In the genomic region with DNA sequence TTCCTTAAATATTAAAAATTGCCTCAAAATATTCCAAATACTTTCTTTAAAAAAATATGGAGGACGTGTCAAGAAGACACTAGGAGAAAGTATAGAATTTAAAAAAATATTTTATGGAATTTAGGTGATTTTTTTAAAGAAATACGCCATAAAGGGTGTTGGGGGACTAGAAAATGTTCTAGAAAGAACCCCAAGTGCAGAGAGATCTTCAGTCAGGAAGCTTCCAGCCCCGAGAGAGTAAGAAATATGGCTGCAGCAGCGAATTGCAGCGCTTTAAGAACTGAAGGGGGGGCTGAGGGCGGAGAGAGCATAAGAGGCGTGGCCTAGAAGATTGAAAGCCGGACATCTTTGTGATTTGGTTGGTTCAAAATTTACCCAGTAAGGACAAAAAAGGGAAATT, we compare ENCODE assay signal across 10 cellular contexts. TPM values are rescaled to one million over a fixed set of nuclear protein-coding genes. Genes with fewer than 3 reads are reported as not detected.
DNase-seq lines count a peak whose midpoint lies in the region; ATAC-seq lines count a peak whose summit lies in the region.
"Had no signal": no experiment of that assay in that cellular context is flagged by ENCODE, and none has a peak within 500 bp of the region (broad histone marks: within the 10 kb centered on the region; RNA-seq: fewer than 3 reads in every experiment).

A gene (minus strand): TSS at position 248 of the 400 bp plus-strand sequence.

- no peak within 1 kb of the TSS for H3K4me3 Mint-ChIP-seq in activated T-cell treated with anti-CD3 and anti-CD28 coated beads, Interleukin-2, amount 50 U/mL, for 4 hours
- H3K4me3 Mint-ChIP-seq: activated naive CD8-positive, alpha-beta T cell treated with anti-CD3 and anti-CD28 coated beads, Interleukin-2, amount 10 ng/mL, durations not matched to agents 7 days and 5 days had no signal

- ATAC-seq in left cardiac atrium (peak in 1 of 2 donors; percentile 53), Right ventricle myocardium inferior (no peak), HG02970 (IDR thresholded peaks at IDR 0.05; ENCODE audit: low FRiP score, unreplicated experiment) (no peak), left lobe of liver (no peak)
- ATAC-seq in activated T-cell treated with anti-CD3 and anti-CD28 coated beads, Interleukin-2, amount 50 U/mL, for 4 hours = peak in 1 of 2 donors; percentile 11
- ATAC-seq: HCT116 had no signal

- no peaks in the 10 kb centered on the region for H3K36me3 Mint-ChIP-seq in activated T-cell treated with anti-CD3 and anti-CD28 coated beads, Interleukin-2, amount 50 U/mL, for 4 hours (ENCODE audit: insufficient read depth)
- H3K36me3 Mint-ChIP-seq: activated naive CD8-positive, alpha-beta T cell treated with anti-CD3 and anti-CD28 coated beads, Interleukin-2, amount 10 ng/mL, durations not matched to agents 7 days and 5 days had no signal

- no peaks in the 10 kb centered on the region for H3K4me1 Mint-ChIP-seq in activated T-cell treated with anti-CD3 and anti-CD28 coated beads, Interleukin-2, amount 50 U/mL, for 4 hours (ENCODE audit: low read depth)

- intact Hi-C loops in left cardiac atrium (cut with DNase I) (loop anchor here (5.0 to 10.0 kb wide), 2 partner anchors 492 to 695 kb away; no protein-coding TSS in a partner anchor), Right ventricle myocardium inferior (cut with DNase I) (loop anchor here (10.0 kb wide), 1 partner anchor 692 kb away; no protein-coding TSS in a partner anchor)

- no peaks in the 10 kb centered on the region for H3K27me3 Mint-ChIP-seq in activated T-cell treated with anti-CD3 and anti-CD28 coated beads, Interleukin-2, amount 50 U/mL, for 4 hours (ENCODE audit: low read depth)
- H3K27me3 Mint-ChIP-seq: activated naive CD8-positive, alpha-beta T cell treated with anti-CD3 and anti-CD28 coated beads, Interleukin-2, amount 10 ng/mL, durations not matched to agents 7 days and 5 days had no signal

- DNase-seq in left cardiac atrium (peak; percentile 71), Right ventricle myocardium inferior (ENCODE audit: missing footprints) (no peak), kidney tubule cell (ENCODE audit: low spot score) (peak; percentile 82), ureter (ENCODE audit: low spot score) (peak; percentile 82), NCI-H2171 (lab: John Stamatoyannopoulos, UW) (no peak), left lobe of liver (ENCODE audit: low spot score) (no peak)
- DNase-seq in activated T-cell treated with anti-CD3 and anti-CD28 coated beads, Interleukin-2, amount 50 U/mL, for 4 hours = peak; percentile 68
- DNase-seq: activated naive CD8-positive, alpha-beta T cell treated with anti-CD3 and anti-CD28 coated beads, Interleukin-2, amount 10 ng/mL, durations not matched to agents 7 days and 5 days had no signal

- no peaks in the 10 kb centered on the region for H3K9me3 Mint-ChIP-seq in activated T-cell treated with anti-CD3 and anti-CD28 coated beads, Interleukin-2, amount 50 U/mL, for 4 hours

RNA-seq across cellular contexts. Expression of the gene that starts here (rescaled TPM):
- total RNA-seq in left cardiac atrium = 100 to 1,000 TPM in 1 of 2 donors, under 1 TPM in 1; 0.68 to 125 TPM
- total RNA-seq in Right ventricle myocardium inferior = 0.46 TPM
- 100 to 1,000 TPM in 1 of 3 donors, under 1 TPM in 2; 0.53 to 131 (median 0.82) TPM for total RNA-seq in activated T-cell treated with anti-CD3 and anti-CD28 coated beads, Interleukin-2, amount 50 U/mL, for 4 hours
- 642 TPM for total RNA-seq in ureter
- total RNA-seq in left lobe of liver = 1.1 TPM
- total RNA-seq: activated naive CD8-positive, alpha-beta T cell treated with anti-CD3 and anti-CD28 coated beads, Interleukin-2, amount 10 ng/mL, durations not matched to agents 7 days and 5 days had no signal

Comparison
In these comparisons a context has a peak if more than half of its experiments do, and no peak if none do; other contexts are left out.
1. DNase-seq: peak in left cardiac atrium (single experiment), activated T-cell treated with anti-CD3 and anti-CD28 coated beads, Interleukin-2, amount 50 U/mL, for 4 hours (single experiment), kidney tubule cell (single experiment) and ureter (single experiment); none in Right ventricle myocardium inferior (single experiment), NCI-H2171 (single experiment) and left lobe of liver (single experiment).